ENCODE assay signal across 12 cellular contexts in genomic region chr2:65070856-65071255, GRCh38. TPM values are rescaled to one million over a fixed set of nuclear protein-coding genes. Genes with fewer than 3 reads are reported as not detected.
DNase-seq lines count a peak whose midpoint lies in the region; ATAC-seq, FAIRE-seq and TF ChIP-seq lines count a peak whose summit lies in the region.
"Had no signal": no experiment of that assay in that cellular context is flagged by ENCODE, and none has a peak within 500 bp of the region (broad histone marks: within the 10 kb centered on the region; RNA-seq: fewer than 3 reads in every experiment).

No MANE protein-coding gene starts in this region.

- H3K27me3 ChIP-seq in small intestine (ENCODE audit: control insufficient read depth in 2 of 2, insufficient read depth in 2 of 2, low read length in 2 of 2): no peaks in the 10 kb centered on the region
- H3K27me3 ChIP-seq: upper lobe of right lung had no signal

- POLR2A ChIA-PET in RWPE1 (lab: Yijun Ruan, JAX; ENCODE audit: low non-redundant PET): no interaction called here

- CTCF ChIA-PET in RWPE1 (lab: Yijun Ruan, JAX): interaction anchor here (0.6 to 1.8 kb wide), 2 partner anchors 98 to 162 kb away, joined by 5 read pairs; no protein-coding TSS in a partner anchor

- peak overlapping the region; percentile 29 for H3K27ac Mint-ChIP-seq in activated CD4-positive, alpha-beta T cell treated with anti-CD3 and anti-CD28 coated beads, Interleukin-2, amount 10 ng/mL, durations not matched to agents 24 days and 14 days
- peak overlapping the region; percentile 89 for H3K27ac Mint-ChIP-seq in endothelial cell (ENCODE audit: unreplicated experiment)

- H3K4me3 ChIP-seq in small intestine (ENCODE audit: low read depth in 1 of 2, low read length in 2 of 2): no peak overlapping the region
- H3K4me3 ChIP-seq: upper lobe of right lung had no signal

- intact Hi-C loops in activated CD4-positive, alpha-beta T cell treated with anti-CD3 and anti-CD28 coated beads, Interleukin-2, amount 10 ng/mL, durations not matched to agents 24 days and 14 days (cut with micrococcal nuclease): no loop called here

- peaks cover 9% of the 10 kb centered on the region for H3K36me3 Mint-ChIP-seq in activated CD4-positive, alpha-beta T cell treated with anti-CD3 and anti-CD28 coated beads, Interleukin-2, amount 10 ng/mL, durations not matched to agents 24 days and 14 days (ENCODE audit: low read depth)
- H3K36me3 Mint-ChIP-seq in endothelial cell (ENCODE audit: low read depth, unreplicated experiment): peaks cover 50% of the 10 kb centered on the region

- peaks cover 1 to 3% of the 10 kb centered on the region in 2 donors for H3K36me3 ChIP-seq in small intestine (ENCODE audit: control insufficient read depth in 2 of 2, insufficient read depth in 2 of 2, low read length in 2 of 2)

- no peaks in the 10 kb centered on the region for H3K9me3 Mint-ChIP-seq in activated CD4-positive, alpha-beta T cell treated with anti-CD3 and anti-CD28 coated beads, Interleukin-2, amount 10 ng/mL, durations not matched to agents 24 days and 14 days
- H3K9me3 Mint-ChIP-seq in endothelial cell (ENCODE audit: unreplicated experiment): no peaks in the 10 kb centered on the region

- peaks cover 19% of the 10 kb centered on the region for H3K4me1 Mint-ChIP-seq in activated CD4-positive, alpha-beta T cell treated with anti-CD3 and anti-CD28 coated beads, Interleukin-2, amount 10 ng/mL, durations not matched to agents 24 days and 14 days
- H3K4me1 Mint-ChIP-seq in endothelial cell (ENCODE audit: unreplicated experiment): peaks cover 68% of the 10 kb centered on the region

- no peak for ATAC-seq in GM19351 (IDR thresholded peaks at IDR 0.05; ENCODE audit: unreplicated experiment)

- 74 to 82% (median 76%) methylated on average over 6 of the region's 6 CpGs for WGBS in small intestine, 3 donors

- peak overlapping the region; percentile 93 for H3K27ac ChIP-seq in RWPE1
- peak overlapping the region; percentile 17 to 56 for H3K27ac ChIP-seq in small intestine (ENCODE audit: low read depth in 1 of 2, low read length in 1 of 2)

- no peak for FAIRE-seq in small intestine (lab: Jason Lieb, UNC)
- FAIRE-seq: endometrium had no signal

- H3K27me3 Mint-ChIP-seq in activated CD4-positive, alpha-beta T cell treated with anti-CD3 and anti-CD28 coated beads, Interleukin-2, amount 10 ng/mL, durations not matched to agents 24 days and 14 days: no peaks in the 10 kb centered on the region
- H3K27me3 Mint-ChIP-seq in endothelial cell (ENCODE audit: unreplicated experiment): peaks cover 16% of the 10 kb centered on the region

- H3K4me3 Mint-ChIP-seq in activated CD4-positive, alpha-beta T cell treated with anti-CD3 and anti-CD28 coated beads, Interleukin-2, amount 10 ng/mL, durations not matched to agents 24 days and 14 days: no peak overlapping the region
- peak overlapping the region; percentile 77 for H3K4me3 Mint-ChIP-seq in endothelial cell (ENCODE audit: unreplicated experiment)

- TF ChIP-seq CTCF in RWPE1 (conservative IDR thresholded peaks at IDR 0.05; ENCODE audit: low read depth): no peak
- no peak for TF ChIP-seq CTCF in endothelial cell (IDR thresholded peaks at IDR 0.05; ENCODE audit: unreplicated experiment)

- no peak for DNase-seq in activated CD4-positive, alpha-beta T cell treated with anti-CD3 and anti-CD28 coated beads, Interleukin-2, amount 10 ng/mL, durations not matched to agents 24 days and 14 days
- no peak for DNase-seq in activated CD4-positive, alpha-beta T cell treated with anti-CD3 and anti-CD28 coated beads for 1 hour
- DNase-seq in RWPE1 (ENCODE audit: low spot score) (no peak), endothelial cell (ENCODE audit: low spot score) (no peak), small intestine (no peak), retina (no peak), NCI-H510A treated with DMSO at 0.1 percent for 48 hours (lab: John Stamatoyannopoulos, UW) (no peak)
- DNase-seq: NCI-H1694 treated with DMSO at 0.1 percent for 48 hours, T-helper 9 cell, upper lobe of right lung had no signal

- peaks cover 0 to 18% of the 10 kb centered on the region in 2 donors for H3K4me1 ChIP-seq in small intestine (ENCODE audit: control insufficient read depth in 2 of 2, insufficient read depth in 1 of 2, low read depth in 1 of 2, low read length in 1 of 2)

- H3K9me3 ChIP-seq in small intestine (ENCODE audit: control insufficient read depth, low read depth): no peaks in the 10 kb centered on the region
- H3K9me3 ChIP-seq: upper lobe of right lung had no signal

RNA-seq across cellular contexts. Expression of gene CEP68, which starts 14.6 kb away (rescaled TPM):
- 4.4 and 4.9 TPM in 2 replicates for total RNA-seq in activated CD4-positive, alpha-beta T cell treated with anti-CD3 and anti-CD28 coated beads, Interleukin-2, amount 10 ng/mL, durations not matched to agents 24 days and 14 days
- 63.3 TPM for total RNA-seq in endothelial cell (ENCODE audit: unreplicated experiment)
- 1 to 10 TPM in 2 of 3 donors, under 1 TPM in 1; 0.89 to 7.0 (median 2.4) TPM for polyA plus RNA-seq in small intestine

RNA-seq across cellular contexts. Expression of gene RAB1A, which starts 59.0 kb away (rescaled TPM):
- total RNA-seq in activated CD4-positive, alpha-beta T cell treated with anti-CD3 and anti-CD28 coated beads, Interleukin-2, amount 10 ng/mL, durations not matched to agents 24 days and 14 days: 79.9 and 81.1 TPM in 2 replicates
- total RNA-seq in endothelial cell (ENCODE audit: unreplicated experiment): 160 TPM
- polyA plus RNA-seq in small intestine: 100 to 1,000 TPM; 144 to 182 (median 147) TPM

Comparison
In these comparisons a context has a peak if more than half of its experiments do, and no peak if none do; other contexts are left out.
1. RNA of gene CEP68, which starts 14.6 kb away (total RNA-seq): 63.3 TPM in endothelial cell (single experiment); 4.4 to 4.9 TPM in activated CD4-positive, alpha-beta T cell treated with anti-CD3 and anti-CD28 coated beads, Interleukin-2, amount 10 ng/mL, durations not matched to agents 24 days and 14 days; every median in the first group is over 10 times any median in the second.